In the genomic region with DNA sequence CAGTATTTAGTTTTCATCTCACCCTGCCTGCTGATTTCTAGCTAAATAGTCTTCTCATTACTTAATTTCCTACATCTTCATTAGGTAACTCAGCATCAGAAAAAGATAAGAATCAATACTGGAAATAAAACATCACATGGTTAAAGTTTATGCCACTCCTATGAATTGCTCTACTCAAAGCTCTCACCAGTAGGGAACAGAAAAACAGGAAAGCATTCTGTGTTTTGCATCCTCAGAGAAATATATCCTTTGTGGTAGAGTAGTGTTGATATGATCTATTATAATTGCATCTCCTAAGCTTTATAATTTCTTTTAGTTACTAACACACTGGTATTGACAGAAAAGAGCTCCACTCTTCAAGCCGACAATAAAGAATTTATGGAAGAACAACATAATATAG, we compare ENCODE assay signal across 3 cellular contexts.
"Had no signal": no experiment of that assay in that cellular context is flagged by ENCODE, and none has a peak within 500 bp of the region (broad histone marks: within the 10 kb centered on the region; RNA-seq: fewer than 3 reads in every experiment).

No MANE protein-coding gene starts in this region.

- H3K4me2 ChIP-seq: GM23338 had no signal

- H2AFZ ChIP-seq: GM23338 had no signal

- DNase-seq: H9, HCEC 1CT had no signal

- H3K4me3 ChIP-seq: GM23338 had no signal
